1 cellular context compared by ENCODE assay signal in genomic region chr9:111812337-111812736, GRCh38.
TF ChIP-seq lines count a peak whose summit lies in the region.

No MANE protein-coding gene starts in this region.

TF ChIP-seq in K562, 482 proteins besides CTCF, POLR2A, EP300 and RAD21 (continued from another document):
- TF ChIP-seq GABPB2 (CRISPR knock-in tag; conservative IDR thresholded peaks at IDR 0.05) (no peak), USF1 (CRISPR knock-in tag; IDR thresholded peaks at IDR 0.05) (no peak), C11orf30 (IDR thresholded peaks at IDR 0.05; ENCODE audit: low read depth) (no peak), ZKSCAN3 (CRISPR knock-in tag; IDR thresholded peaks at IDR 0.05) (no peak), RAD51 (IDR thresholded peaks at IDR 0.05; ENCODE audit: borderline replicate concordance, low read depth) (no peak), THRA (IDR thresholded peaks at IDR 0.05) (no peak), SETDB1 (IDR thresholded peaks at IDR 0.05; ENCODE audit: low read length) (no peak), HDAC3 (IDR thresholded peaks at IDR 0.05; ENCODE audit: borderline replicate concordance, partially characterized antibody) (no peak), ZNF253 (CRISPR knock-in tag; conservative IDR thresholded peaks at IDR 0.05) (no peak), STAG1 (CRISPR knock-in tag; IDR thresholded peaks at IDR 0.05; ENCODE audit: borderline replicate concordance) (no peak), JUND (IDR thresholded peaks at IDR 0.05; ENCODE audit: borderline replicate concordance, low read depth, low read length) (no peak), JUND (tag; IDR thresholded peaks at IDR 0.05; ENCODE audit: borderline replicate concordance, low read depth, low read length) (no peak), ZNF583 (CRISPR knock-in tag; IDR thresholded peaks at IDR 0.05) (no peak)
